Comparison of ENCODE assay signal across 9 cellular contexts in the genomic region with DNA sequence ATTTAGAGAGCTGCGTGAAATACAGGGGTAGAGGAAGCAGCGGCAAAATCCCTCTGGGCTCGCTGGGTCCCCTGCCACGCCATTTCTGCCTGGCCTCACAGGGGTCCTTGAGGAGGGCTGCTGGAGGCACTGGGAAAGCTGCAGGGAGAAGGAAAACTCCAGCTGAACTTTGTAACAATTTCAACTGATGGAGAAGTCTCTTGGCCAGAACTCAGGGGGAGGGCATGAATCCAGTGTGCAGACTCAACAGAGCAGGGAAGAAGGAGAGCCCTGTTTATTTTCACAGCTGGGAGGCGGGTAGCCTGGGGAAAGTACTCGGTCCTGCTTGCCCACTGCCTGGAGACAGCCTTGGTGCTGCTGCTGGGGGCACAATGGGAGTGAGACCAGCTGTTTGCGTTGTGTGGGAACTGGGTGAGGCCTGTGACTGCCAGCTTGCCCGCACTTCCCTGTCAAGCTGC.
DNase-seq lines count a peak whose midpoint lies in the region; ATAC-seq, FAIRE-seq and TF ChIP-seq lines count a peak whose summit lies in the region.
"Had no signal": no experiment of that assay in that cellular context is flagged by ENCODE, and none has a peak within 500 bp of the region (broad histone marks: within the 10 kb centered on the region; RNA-seq: fewer than 3 reads in every experiment).

No MANE protein-coding gene starts in this region.

- TF ChIP-seq EP300 in H1 (IDR thresholded peaks at IDR 0.05; ENCODE audit: borderline replicate concordance in 1 of 2, low read depth in 2 of 2, low read length in 2 of 2) (no peak), upper lobe of left lung (IDR thresholded peaks at IDR 0.05) (no peak)

- H3K23ac ChIP-seq in H1 (ENCODE audit: insufficient read length): no peak overlapping the region

- H2BK12ac ChIP-seq in H1 (ENCODE audit: low read depth, low read length): peak overlapping the region; percentile 98; the same call in 1 of the 2 replicates

- H3K56ac ChIP-seq in H1 (replicated peaks; ENCODE audit: insufficient read length, low read depth, low read length): no peak overlapping the region

- H3K18ac ChIP-seq in H1 (ENCODE audit: extremely low read depth, low read length): peak overlapping the region; percentile 97

- DNase-seq in NCI-H2227 (lab: John Stamatoyannopoulos, UW; ENCODE audit: unreplicated experiment) (peak; percentile 40), H1 (ENCODE audit: low read depth in 1 of 2, low spot score in 2 of 2) (no peak), mesothelial cell of epicardium (ENCODE audit: low spot score in 2 of 2, unreplicated experiment in 2 of 2) (no peak), upper lobe of left lung (peak in 1 of 2 donors; percentile 14), KG1 (lab: John Stamatoyannopoulos, UW) (no peak), MCF 10A (ENCODE audit: unreplicated experiment) (no peak)
- DNase-seq in NK-92 treated with Interleukin-12 subunit alpha and Interleukin-12 subunit beta, amount 100 ng/mL, for 24 hours (lab: John Stamatoyannopoulos, UW): no peak
- DNase-seq: erythroblast, NCI-H526 treated with DMSO at 0.1 percent for 48 hours had no signal

- H4K20me1 ChIP-seq in H1 (replicated peaks in 1 of 2; ENCODE audit: control insufficient read depth in 1 of 2, insufficient read depth in 2 of 2, low read length in 2 of 2): no peaks in the 10 kb centered on the region

- H3K4me3 Mint-ChIP-seq in mesothelial cell of epicardium (peak overlapping the region; percentile 46), MCF 10A (ENCODE audit: unreplicated experiment) (no peak overlapping the region)

- no peak overlapping the region for H2BK15ac ChIP-seq in H1 (ENCODE audit: low read length)

- no peak overlapping the region for H3K4me2 ChIP-seq in H1 (ENCODE audit: insufficient read depth in 1 of 2, low read depth in 2 of 2, low read length in 2 of 2)

- H3K36me3 ChIP-seq in H1 (ENCODE audit: control insufficient read depth in 2 of 4, insufficient read depth in 4 of 4, low read length in 3 of 4) (peaks cover 0 to 4% (median 1%) of the 10 kb centered on the region in 4 experiments; a peak in 1 of 8 replicates), upper lobe of left lung (no peaks in the 10 kb centered on the region)

- no peak for TF ChIP-seq RAD21 in H1 (IDR thresholded peaks at IDR 0.05 in 1 of 2, conservative IDR thresholded peaks at IDR 0.05 in 1 of 2; ENCODE audit: low read depth in 2 of 2, low read length in 2 of 2)

- H2AK5ac ChIP-seq in H1 (ENCODE audit: low read depth, low read length): no peak overlapping the region; the same call in 1 of the 2 replicates

- peak overlapping the region; percentile 69 for H4K91ac ChIP-seq in H1 (replicated peaks; ENCODE audit: insufficient read length, low read length)

- WGBS in H1 (ENCODE audit: extremely low coverage in 1 of 2, insufficient coverage in 1 of 2, insufficient read length in 1 of 2, insufficient replicate concordance in 2 of 2, low coverage in 1 of 2, low lambda C conversion rate in 2 of 2, missing lambda C conversion rate in 1 of 2), 2 experiments: 86% methylated on average over 8 of the region's 8 CpGs; no CpG with 5 or more reads in 1 of the 2 experiments
- 54 to 68% methylated on average over 7 to 8 of the region's 8 CpGs for WGBS in upper lobe of left lung, 2 donors

- intact Hi-C loops in MCF 10A (cut with micrococcal nuclease): no loop called here

- no peak overlapping the region for H3K9ac ChIP-seq in H1 (replicated peaks in 1 of 4; ENCODE audit: extremely low read depth in 1 of 4, low read depth in 3 of 4, low read length in 3 of 4)

- H3K4me1 Mint-ChIP-seq in mesothelial cell of epicardium (peaks cover 52% of the 10 kb centered on the region), MCF 10A (ENCODE audit: insufficient read depth, unreplicated experiment) (peaks cover 10% of the 10 kb centered on the region)

- H3K79me1 ChIP-seq in H1 (ENCODE audit: low read depth, low read length): no peaks in the 10 kb centered on the region

- no peak for FAIRE-seq in H1 (lab: Jason Lieb, UNC)

- H2BK20ac ChIP-seq in H1 (ENCODE audit: low read length): peak overlapping the region; percentile 43

- no peak for TF ChIP-seq POLR2A in H1 (IDR thresholded peaks at IDR 0.05; ENCODE audit: control extremely low read depth in 1 of 2, low read depth in 2 of 2, low read length in 2 of 2)
- TF ChIP-seq POLR2A in upper lobe of left lung (IDR thresholded peaks at IDR 0.05): no peak

- H4K5ac ChIP-seq in H1 (ENCODE audit: insufficient read length, low read depth, low read length): peak overlapping the region; percentile 57

- no peaks in the 10 kb centered on the region for H3K27me3 Mint-ChIP-seq in mesothelial cell of epicardium (ENCODE audit: low read depth)
- no peaks in the 10 kb centered on the region for H3K27me3 Mint-ChIP-seq in MCF 10A (ENCODE audit: insufficient read depth, unreplicated experiment)

- H3K14ac ChIP-seq in H1 (ENCODE audit: insufficient read length): no peak overlapping the region

- H3K27ac Mint-ChIP-seq in mesothelial cell of epicardium (peak overlapping the region; percentile 65), MCF 10A (ENCODE audit: low read depth, unreplicated experiment) (no peak overlapping the region)

- POLR2A ChIA-PET in H1 (lab: Charles Lee; ENCODE audit: partially characterized antibody): interaction anchor here (0.9 to 1.8 kb wide), 4 partner anchors 8 to 141 kb away, joined by 3 to 6 read pairs (median 4); a partner anchor contains a TSS
- POLR2A ChIA-PET in MCF 10A (lab: Yijun Ruan, JAX): no interaction called here

- ATAC-seq in upper lobe of left lung (ENCODE audit: low FRiP score in 2 of 2): no peak

- H3K9me3 ChIP-seq in H1 (ENCODE audit: insufficient read depth in 2 of 2, low read depth in 1 of 2, low read length in 1 of 2): peaks cover 3 to 4% of the 10 kb centered on the region in 2 experiments; a peak in 2 of 4 replicates
- no peaks in the 10 kb centered on the region for H3K9me3 ChIP-seq in upper lobe of left lung

- H2BK120ac ChIP-seq in H1 (replicated peaks; ENCODE audit: low read depth, low read length): peak overlapping the region; percentile 49

- CTCF ChIA-PET in H1 (lab: Charles Lee; ENCODE audit: partially characterized antibody) (interaction anchor here (0.7 to 3.3 kb wide), 6 partner anchors 9 to 230 kb away, joined by 3 to 13 read pairs (median 4); no protein-coding TSS in a partner anchor), MCF 10A (lab: Yijun Ruan, JAX) (interaction anchor here (0.9 kb wide), 1 partner anchor 45 kb away, joined by 3 read pairs; no protein-coding TSS in a partner anchor)

- no TSS peak for BruUV-seq in MCF 10A (replicated peaks; lab: Mats Ljungman, UMichigan)

- peak overlapping the region; percentile 87; the same call in 1 of the 2 replicates for H2BK5ac ChIP-seq in H1 (ENCODE audit: low read depth, low read length)

- no peak overlapping the region for H2AFZ ChIP-seq in H1 (ENCODE audit: low read length)

- H3K36me3 Mint-ChIP-seq in mesothelial cell of epicardium (no peaks in the 10 kb centered on the region), MCF 10A (ENCODE audit: insufficient read depth, unreplicated experiment) (no peaks in the 10 kb centered on the region)

- H3K79me2 ChIP-seq in H1 (ENCODE audit: control insufficient read depth in 1 of 2, insufficient read depth in 2 of 2, low read length in 2 of 2): no peaks in the 10 kb centered on the region

- H3K9me3 Mint-ChIP-seq in mesothelial cell of epicardium: peaks cover 13% of the 10 kb centered on the region
- no peaks in the 10 kb centered on the region for H3K9me3 Mint-ChIP-seq in MCF 10A (ENCODE audit: unreplicated experiment)

- H3K23me2 ChIP-seq in H1 (ENCODE audit: low read depth, low read length): no peaks in the 10 kb centered on the region

- H3K27ac ChIP-seq in H1 (ENCODE audit: low read depth, low read length) (no peak overlapping the region), upper lobe of left lung (peak overlapping the region in 3 of 4 donors; percentile 38 to 61 (median 60))

- H3K4me3 ChIP-seq in H1 (ENCODE audit: extremely low read depth in 1 of 4, insufficient read depth in 2 of 4, low read depth in 3 of 4, low read length in 4 of 4): no peak overlapping the region
- H3K4me3 ChIP-seq in upper lobe of left lung: peak overlapping the region in 3 of 4 donors; percentile 15 to 35 (median 24)

- H4K8ac ChIP-seq in H1 (ENCODE audit: extremely low read depth, insufficient read depth, low read length): peak overlapping the region; percentile 72; the same call in 1 of the 2 replicates

- H3K4me1 ChIP-seq in H1 (replicated peaks in 1 of 4; ENCODE audit: control insufficient read depth in 3 of 4, insufficient read depth in 4 of 4, low read length in 3 of 4): peaks cover 4 to 20% (median 19%) of the 10 kb centered on the region in 4 experiments; a peak in 6 of 7 replicates
- no peaks in the 10 kb centered on the region for H3K4me1 ChIP-seq in upper lobe of left lung

- H3K27me3 ChIP-seq in H1 (replicated peaks in 1 of 4; ENCODE audit: control insufficient read depth in 3 of 4, extremely low read depth in 1 of 4, insufficient read depth in 3 of 4, low read length in 3 of 4): no peaks in the 10 kb centered on the region
- H3K27me3 ChIP-seq in upper lobe of left lung: no peaks in the 10 kb centered on the region

- H3K4ac ChIP-seq in H1 (replicated peaks; ENCODE audit: insufficient read length, low read depth, low read length): no peak overlapping the region

- TF ChIP-seq CTCF in H1 (IDR thresholded peaks at IDR 0.05; ENCODE audit: control extremely low read depth in 1 of 3, insufficient read depth in 1 of 3, low read depth in 1 of 3, low read length in 3 of 3): no peak
- no peak for TF ChIP-seq CTCF in mesothelial cell of epicardium (IDR thresholded peaks at IDR 0.05; ENCODE audit: unreplicated experiment)
- no peak for TF ChIP-seq CTCF in upper lobe of left lung (IDR thresholded peaks at IDR 0.05)
- TF ChIP-seq CTCF in MCF 10A (IDR thresholded peaks at IDR 0.05; ENCODE audit: unreplicated experiment): no peak

TF ChIP-seq in H1, 55 proteins besides CTCF, POLR2A, EP300 and RAD21:
- TF ChIP-seq TEAD4 (IDR thresholded peaks at IDR 0.05; ENCODE audit: low read depth, low read length) (no peak), YY1 (IDR thresholded peaks at IDR 0.05; ENCODE audit: low read depth, low read length) (no peak), CHD2 (IDR thresholded peaks at IDR 0.05; ENCODE audit: low read length) (no peak), ZNF274 (IDR thresholded peaks at IDR 0.05; ENCODE audit: borderline replicate concordance, extremely low read depth, low read length) (no peak), EZH2 (IDR thresholded peaks at IDR 0.05; ENCODE audit: low read depth, low read length, severe bottlenecking) (no peak)
- TF ChIP-seq, protein P1, sequence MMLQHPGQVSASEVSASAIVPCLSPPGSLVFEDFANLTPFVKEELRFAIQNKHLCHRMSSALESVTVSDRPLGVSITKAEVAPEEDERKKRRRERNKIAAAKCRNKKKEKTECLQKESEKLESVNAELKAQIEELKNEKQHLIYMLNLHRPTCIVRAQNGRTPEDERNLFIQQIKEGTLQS (IDR thresholded peaks at IDR 0.05; ENCODE audit: insufficient read depth, low read depth, low read length): no peak

Comparison
In these comparisons a context has a peak if more than half of its experiments do, and no peak if none do; other contexts are left out.
1. H3K4me3 ChIP-seq: peak in upper lobe of left lung (3 of 4); none in H1 (0 of 4).